In genomic region chr16:27242868-27243590, GRCh38 we compare ENCODE assay signal across 8 cellular contexts. TPM values are rescaled to one million over a fixed set of nuclear protein-coding genes. Genes with fewer than 3 reads are reported as not detected.
A peak's percentile ranks its signal among the peaks of the same experiment; 100 is the strongest.
DNase-seq lines count a peak whose midpoint lies in the region; ATAC-seq and TF ChIP-seq lines count a peak whose summit lies in the region.

No MANE protein-coding gene starts in this region.

- TF ChIP-seq EP300 in suprapubic skin (IDR thresholded peaks at IDR 0.05), result no peak

- H3K4me1 ChIP-seq in lung (ENCODE audit: control insufficient read depth in 2 of 2, insufficient read depth in 2 of 2, low read length in 2 of 2), result peaks cover 0 to 41% of the 10 kb centered on the region in 2 donors
- H3K4me1 ChIP-seq in suprapubic skin, result peaks cover 49% of the 10 kb centered on the region

- H3K9me3 ChIP-seq in lung (ENCODE audit: control insufficient read depth in 2 of 2, insufficient read depth in 1 of 2, low read length in 1 of 2) (no peaks in the 10 kb centered on the region), suprapubic skin (no peaks in the 10 kb centered on the region)

- H3K4me3 ChIP-seq in choroid plexus epithelial cell (ENCODE audit: low read depth, low read length), result peak overlapping the region; percentile 32
- H3K4me3 ChIP-seq in lung, result no peak overlapping the region
- H3K4me3 ChIP-seq in suprapubic skin, result peak overlapping the region; percentile 13

- TF ChIP-seq CTCF in choroid plexus epithelial cell (conservative IDR thresholded peaks at IDR 0.05; ENCODE audit: low read depth, low read length), result peak; percentile 27
- TF ChIP-seq CTCF in lung (IDR thresholded peaks at IDR 0.05; ENCODE audit: control extremely low read depth, extremely low read depth), result no peak
- no peak for TF ChIP-seq CTCF in suprapubic skin (IDR thresholded peaks at IDR 0.05)

- H3K27me3 ChIP-seq in lung (ENCODE audit: control insufficient read depth, insufficient read depth) (no peaks in the 10 kb centered on the region), suprapubic skin (no peaks in the 10 kb centered on the region)

- H3K27ac ChIP-seq in lung (ENCODE audit: low read depth in 1 of 2, low read length in 1 of 2) (peak overlapping the region; percentile 30 to 95), suprapubic skin (peak overlapping the region; percentile 49)

- WGBS in lung, 2 donors, result 8 to 28% methylated on average over 13 of the region's 13 CpGs
- WGBS in suprapubic skin, result 59% methylated on average over 13 of the region's 13 CpGs

- peak; percentile 41 for ATAC-seq in lung (ENCODE audit: insufficient read depth, low FRiP score)
- no peak for ATAC-seq in GM18873 (IDR thresholded peaks at IDR 0.05; ENCODE audit: low FRiP score, unreplicated experiment)

- H3K36me3 ChIP-seq in lung (ENCODE audit: control insufficient read depth in 2 of 2, insufficient read depth in 2 of 2, low read length in 2 of 2) (peaks cover 0 to 1% of the 10 kb centered on the region in 2 donors), suprapubic skin (peaks cover 3% of the 10 kb centered on the region)

- TF ChIP-seq POLR2A in suprapubic skin (IDR thresholded peaks at IDR 0.05), result no peak

- DNase-seq in SHP77 treated with DMSO at 0.1 percent for 48 hours (lab: John Stamatoyannopoulos, UW), result peak; percentile 6
- no peak for DNase-seq in SHP77 (lab: John Stamatoyannopoulos, UW)
- DNase-seq in RPMI7951 (ENCODE audit: low read depth), result peak; percentile 90
- peak; percentile 99 for DNase-seq in choroid plexus epithelial cell (ENCODE audit: low read depth)
- DNase-seq in lung (ENCODE audit: low spot score), result no peak
- DNase-seq in suprapubic skin (ENCODE audit: low spot score in 2 of 2), result no peak
- no peak for DNase-seq in SIG-M5 treated with dmso at 0.1 percent for 504 hours (lab: John Stamatoyannopoulos, UW; ENCODE audit: unreplicated experiment)

RNA-seq across cellular contexts. Expression of gene NSMCE1, which starts 25.5 kb away (rescaled TPM):
- 83.5 and 85.5 TPM in 2 replicates for total RNA-seq in RPMI7951 (2014; rRNA removed; shearing (Covaris generic))
- total RNA-seq in lung (10 to 100 TPM; 37.4 to 59.1 TPM), suprapubic skin (10 to 100 TPM; 23.0 to 32.2 (median 29.3) TPM)
- 10 to 100 TPM; 55.4 to 75.4 TPM for polyA plus RNA-seq in lung

RNA-seq across cellular contexts. Expression of gene KDM8, which starts 39.7 kb away (rescaled TPM):
- total RNA-seq in RPMI7951 (2014; rRNA removed; shearing (Covaris generic)), result 2.3 and 2.4 TPM in 2 replicates
- total RNA-seq in lung (1 to 10 TPM; 4.6 to 7.0 TPM), suprapubic skin (1 to 10 TPM; 1.3 to 5.0 (median 3.7) TPM)
- 1 to 10 TPM; 2.6 to 4.8 TPM for polyA plus RNA-seq in lung

Comparison
In these comparisons a context has a peak if more than half of its experiments do, and no peak if none do; other contexts are left out.
1. DNase-seq: peak in SHP77 treated with DMSO at 0.1 percent for 48 hours (single experiment), RPMI7951 (single experiment) and choroid plexus epithelial cell (single experiment); none in SHP77 (0 of 2), lung (single experiment), suprapubic skin (0 of 2) and SIG-M5 treated with dmso at 0.1 percent for 504 hours (single experiment).